In the genomic region with DNA sequence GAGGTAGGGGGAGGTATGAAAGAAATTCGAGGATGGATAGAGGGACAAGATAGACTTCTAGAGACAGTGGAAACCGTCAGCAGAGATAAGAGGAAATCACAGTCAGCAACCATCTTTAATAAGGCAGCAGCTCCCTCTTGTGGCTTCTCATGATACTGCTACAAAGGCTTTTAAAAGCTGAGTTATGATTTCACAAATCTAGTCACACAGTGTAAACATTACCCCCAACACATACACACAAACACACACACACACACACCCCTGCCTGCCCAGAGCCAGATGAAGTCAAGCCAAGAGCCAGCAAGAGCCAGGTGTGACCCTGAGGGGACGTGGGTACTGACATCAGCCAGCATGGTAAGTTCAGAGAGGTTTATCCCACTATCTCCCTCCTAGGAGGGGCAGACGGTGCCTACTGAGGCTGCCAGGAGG, we compare ENCODE assay signal across 8 cellular contexts. TPM values are rescaled to one million over a fixed set of nuclear protein-coding genes. Genes with fewer than 3 reads are reported as not detected.
A peak's percentile ranks its signal among the peaks of the same experiment; 100 is the strongest.
DNase-seq lines count a peak whose midpoint lies in the region; ATAC-seq and TF ChIP-seq lines count a peak whose summit lies in the region.

No MANE protein-coding gene starts in this region.

- H3K36me3 Mint-ChIP-seq in activated T-helper 1 cell treated with anti-CD3 and anti-CD28 coated beads, Interleukin-12 subunit alpha, Interleukin-12 subunit beta, Interleukin-2, Interleukin-4 antibody, amounts not matched to agents 30 ng/mL and 10 ng/mL and 1 ng/mL, durations not matched to agents 14 hours and 24 hours and 36 hours (ENCODE audit: low read depth): no peaks in the 10 kb centered on the region

- no peaks in the 10 kb centered on the region for H3K79me2 ChIP-seq in PC-9 (ENCODE audit: low read depth)

- H3F3A ChIP-seq in PC-9 (ENCODE audit: insufficient read depth, low read depth): no peaks in the 10 kb centered on the region

- H3K4me3 ChIP-seq in Jurkat, Clone E6-1 (ENCODE audit: low read length): no peak overlapping the region
- H3K4me3 ChIP-seq in PC-9: no peak overlapping the region

- peak; percentile 87 for TF ChIP-seq CTCF in PC-9 (conservative IDR thresholded peaks at IDR 0.05)

- H2AFZ ChIP-seq in PC-9: no peak overlapping the region

- no peak for ATAC-seq in HG03139 (IDR thresholded peaks at IDR 0.05; ENCODE audit: unreplicated experiment)
- no peak for ATAC-seq in GM19395 (IDR thresholded peaks at IDR 0.05; ENCODE audit: unreplicated experiment)

- H3K27ac ChIP-seq in PC-9: no peak overlapping the region

- no peak overlapping the region for H3K4me2 ChIP-seq in PC-9

- intact Hi-C loops in PC-9 (cut with micrococcal nuclease; ENCODE audit: unreplicated experiment): loop anchor here (1.0 to 5.0 kb wide), 2 partner anchors 60 to 578 kb away; no protein-coding TSS in a partner anchor
- intact Hi-C loops in activated T-helper 1 cell treated with anti-CD3 and anti-CD28 coated beads, Interleukin-12 subunit alpha, Interleukin-12 subunit beta, Interleukin-2, Interleukin-4 antibody, amounts not matched to agents 30 ng/mL and 10 ng/mL and 1 ng/mL, durations not matched to agents 14 hours and 24 hours and 36 hours (cut with micrococcal nuclease): loop anchor here (1.0 to 10.0 kb wide), 3 partner anchors 60 to 581 kb away; no protein-coding TSS in a partner anchor

- POLR2A ChIA-PET in PC-9 (lab: Charles Lee; ENCODE audit: unreplicated experiment): interaction anchor here (0.5 kb wide), 1 partner anchor 599 kb away, joined by 4 read pairs; no protein-coding TSS in a partner anchor

- no peak overlapping the region for H3K27ac Mint-ChIP-seq in activated T-helper 1 cell treated with anti-CD3 and anti-CD28 coated beads, Interleukin-12 subunit alpha, Interleukin-12 subunit beta, Interleukin-2, Interleukin-4 antibody, amounts not matched to agents 30 ng/mL and 10 ng/mL and 1 ng/mL, durations not matched to agents 14 hours and 24 hours and 36 hours

- H3K36me3 ChIP-seq in PC-9 (ENCODE audit: low read depth): no peaks in the 10 kb centered on the region

- H3K9me3 ChIP-seq in PC-9 (ENCODE audit: insufficient read depth, low read depth): no peaks in the 10 kb centered on the region

- peaks cover 5% of the 10 kb centered on the region for H3K4me1 Mint-ChIP-seq in activated T-helper 1 cell treated with anti-CD3 and anti-CD28 coated beads, Interleukin-12 subunit alpha, Interleukin-12 subunit beta, Interleukin-2, Interleukin-4 antibody, amounts not matched to agents 30 ng/mL and 10 ng/mL and 1 ng/mL, durations not matched to agents 14 hours and 24 hours and 36 hours (ENCODE audit: low read depth)

- peaks cover 9% of the 10 kb centered on the region for H3K4me1 ChIP-seq in PC-9 (replicated peaks; ENCODE audit: insufficient read depth)

- H3K27me3 Mint-ChIP-seq in activated T-helper 1 cell treated with anti-CD3 and anti-CD28 coated beads, Interleukin-12 subunit alpha, Interleukin-12 subunit beta, Interleukin-2, Interleukin-4 antibody, amounts not matched to agents 30 ng/mL and 10 ng/mL and 1 ng/mL, durations not matched to agents 14 hours and 24 hours and 36 hours (ENCODE audit: insufficient read depth): peaks cover 6% of the 10 kb centered on the region

- no peak overlapping the region for H3K4me3 Mint-ChIP-seq in activated T-helper 1 cell treated with anti-CD3 and anti-CD28 coated beads, Interleukin-12 subunit alpha, Interleukin-12 subunit beta, Interleukin-2, Interleukin-4 antibody, amounts not matched to agents 30 ng/mL and 10 ng/mL and 1 ng/mL, durations not matched to agents 14 hours and 24 hours and 36 hours

- H3K9me2 ChIP-seq in PC-9 (ENCODE audit: insufficient read depth): no peaks in the 10 kb centered on the region

- no TSS peak for BruUV-seq in PC-9 (replicated peaks; lab: Mats Ljungman, UMichigan)

- H3K9me3 Mint-ChIP-seq in activated T-helper 1 cell treated with anti-CD3 and anti-CD28 coated beads, Interleukin-12 subunit alpha, Interleukin-12 subunit beta, Interleukin-2, Interleukin-4 antibody, amounts not matched to agents 30 ng/mL and 10 ng/mL and 1 ng/mL, durations not matched to agents 14 hours and 24 hours and 36 hours: no peaks in the 10 kb centered on the region

- H3K27me3 ChIP-seq in PC-9 (ENCODE audit: insufficient read depth, low read depth): no peaks in the 10 kb centered on the region

- CTCF ChIA-PET in PC-9 (lab: Charles Lee): interaction anchor here (0.5 to 3.1 kb wide), 7 partner anchors 8 to 477 kb away, joined by 3 to 30 read pairs (median 3); no protein-coding TSS in a partner anchor

- DNase-seq in D341Med (ENCODE audit: low spot score) (peak; percentile 65), PC-9 (peak; percentile 45 to 46), germinal center (ENCODE audit: low spot score) (peak; percentile 73), pons (ENCODE audit: low spot score) (peak; percentile 74)
- DNase-seq in Jurkat, Clone E6-1 (ENCODE audit: low read depth, low spot score): peak; percentile 69
- DNase-seq in activated T-helper 1 cell treated with anti-CD3 and anti-CD28 coated beads, Interleukin-12 subunit alpha, Interleukin-12 subunit beta, Interleukin-2, Interleukin-4 antibody, amounts not matched to agents 30 ng/mL and 10 ng/mL and 1 ng/mL, durations not matched to agents 14 hours and 24 hours and 36 hours (ENCODE audit: low spot score): peak; percentile 44

- no peaks in the 10 kb centered on the region for H4K20me1 ChIP-seq in PC-9 (ENCODE audit: insufficient read depth)

RNA-seq across cellular contexts. Expression of a gene that starts 16.4 kb away (rescaled TPM):
- polyA plus RNA-seq in Jurkat, Clone E6-1 (2012; ENCODE audit: insufficient read depth, insufficient read length): not detected
- total RNA-seq in PC-9 (2021): not detected in 2 replicates
- total RNA-seq in activated T-helper 1 cell treated with anti-CD3 and anti-CD28 coated beads, Interleukin-12 subunit alpha, Interleukin-12 subunit beta, Interleukin-2, Interleukin-4 antibody, amounts not matched to agents 30 ng/mL and 10 ng/mL and 1 ng/mL, durations not matched to agents 14 hours and 24 hours and 36 hours: not detected in 2 replicates

RNA-seq across cellular contexts. Expression of a gene that starts 18.9 kb away (rescaled TPM):
- not detected for polyA plus RNA-seq in Jurkat, Clone E6-1 (2012; ENCODE audit: insufficient read depth, insufficient read length)
- total RNA-seq in PC-9 (2021): 0.39 and 1.7 TPM in 2 replicates
- not detected in 2 replicates for total RNA-seq in activated T-helper 1 cell treated with anti-CD3 and anti-CD28 coated beads, Interleukin-12 subunit alpha, Interleukin-12 subunit beta, Interleukin-2, Interleukin-4 antibody, amounts not matched to agents 30 ng/mL and 10 ng/mL and 1 ng/mL, durations not matched to agents 14 hours and 24 hours and 36 hours

RNA-seq across cellular contexts. Expression of a gene that starts 44.8 kb away (rescaled TPM):
- polyA plus RNA-seq in Jurkat, Clone E6-1 (2012; ENCODE audit: insufficient read depth, insufficient read length): 16.8 TPM
- total RNA-seq in PC-9 (2021): 4.7 and 6.4 TPM in 2 replicates
- 15.4 and 15.7 TPM in 2 replicates for total RNA-seq in activated T-helper 1 cell treated with anti-CD3 and anti-CD28 coated beads, Interleukin-12 subunit alpha, Interleukin-12 subunit beta, Interleukin-2, Interleukin-4 antibody, amounts not matched to agents 30 ng/mL and 10 ng/mL and 1 ng/mL, durations not matched to agents 14 hours and 24 hours and 36 hours
